8 cellular contexts compared by ENCODE assay signal in genomic region chr6:26056583-26057350, GRCh38. TPM values are rescaled to one million over a fixed set of nuclear protein-coding genes. Genes with fewer than 3 reads are reported as not detected.
DNase-seq lines count a peak whose midpoint lies in the region; TF ChIP-seq lines count a peak whose summit lies in the region.

No MANE protein-coding gene starts in this region.

- peak overlapping the region; percentile 91 for H3K4me3 Mint-ChIP-seq in activated T-helper 1 cell treated with anti-CD3 and anti-CD28 coated beads, Interleukin-12 subunit alpha, Interleukin-12 subunit beta, Interleukin-2, Interleukin-4 antibody, amounts not matched to agents 30 ng/mL and 10 ng/mL and 1 ng/mL, durations not matched to agents 14 hours and 24 hours and 36 hours
- H3K4me3 Mint-ChIP-seq in glutamatergic neuron (ENCODE audit: unreplicated experiment), result peak overlapping the region; percentile 97

- H3K23ac ChIP-seq in trophoblast cell (ENCODE audit: low read length), result no peak overlapping the region

- peak overlapping the region; percentile 76 for H2BK12ac ChIP-seq in trophoblast cell (ENCODE audit: low read length)

- H4K12ac ChIP-seq in trophoblast cell (ENCODE audit: low read depth, low read length), result no peak overlapping the region

- H4K91ac ChIP-seq in trophoblast cell (ENCODE audit: low read depth, low read length), result peak overlapping the region; percentile 65

- no peaks in the 10 kb centered on the region for H3K9me3 Mint-ChIP-seq in activated T-helper 1 cell treated with anti-CD3 and anti-CD28 coated beads, Interleukin-12 subunit alpha, Interleukin-12 subunit beta, Interleukin-2, Interleukin-4 antibody, amounts not matched to agents 30 ng/mL and 10 ng/mL and 1 ng/mL, durations not matched to agents 14 hours and 24 hours and 36 hours
- H3K9me3 Mint-ChIP-seq in glutamatergic neuron (ENCODE audit: unreplicated experiment), result no peaks in the 10 kb centered on the region

- H3K79me2 ChIP-seq in trophoblast cell (ENCODE audit: control insufficient read depth, insufficient read depth, low read length, poor library complexity), result peaks cover 6% of the 10 kb centered on the region

- H3K9ac ChIP-seq in trophoblast cell (ENCODE audit: low read length), result peak overlapping the region; percentile 67

- H3K14ac ChIP-seq in trophoblast cell (ENCODE audit: low read length), result no peak overlapping the region

- no peak overlapping the region for H2AK5ac ChIP-seq in trophoblast cell (ENCODE audit: low read length)

- peaks cover 47% of the 10 kb centered on the region for H3K4me1 Mint-ChIP-seq in activated T-helper 1 cell treated with anti-CD3 and anti-CD28 coated beads, Interleukin-12 subunit alpha, Interleukin-12 subunit beta, Interleukin-2, Interleukin-4 antibody, amounts not matched to agents 30 ng/mL and 10 ng/mL and 1 ng/mL, durations not matched to agents 14 hours and 24 hours and 36 hours (ENCODE audit: low read depth)
- peaks cover 7% of the 10 kb centered on the region for H3K4me1 Mint-ChIP-seq in glutamatergic neuron (ENCODE audit: low read depth, unreplicated experiment)

- H4K8ac ChIP-seq in trophoblast cell (ENCODE audit: low read depth, low read length), result peak overlapping the region; percentile 82

- no peak overlapping the region for H2AFZ ChIP-seq in trophoblast cell (ENCODE audit: insufficient read depth, low read length, poor library complexity)

- peaks cover 3% of the 10 kb centered on the region for H3K27me3 Mint-ChIP-seq in activated T-helper 1 cell treated with anti-CD3 and anti-CD28 coated beads, Interleukin-12 subunit alpha, Interleukin-12 subunit beta, Interleukin-2, Interleukin-4 antibody, amounts not matched to agents 30 ng/mL and 10 ng/mL and 1 ng/mL, durations not matched to agents 14 hours and 24 hours and 36 hours (ENCODE audit: insufficient read depth)
- H3K27me3 Mint-ChIP-seq in glutamatergic neuron (ENCODE audit: unreplicated experiment), result peaks cover 2% of the 10 kb centered on the region

- WGBS in trophoblast cell (ENCODE audit: extremely low coverage, insufficient coverage, insufficient read length), result no CpG with 5 or more reads among the region's 14 CpGs

- no peaks in the 10 kb centered on the region for H3K36me3 Mint-ChIP-seq in activated T-helper 1 cell treated with anti-CD3 and anti-CD28 coated beads, Interleukin-12 subunit alpha, Interleukin-12 subunit beta, Interleukin-2, Interleukin-4 antibody, amounts not matched to agents 30 ng/mL and 10 ng/mL and 1 ng/mL, durations not matched to agents 14 hours and 24 hours and 36 hours (ENCODE audit: low read depth)
- H3K36me3 Mint-ChIP-seq in glutamatergic neuron (ENCODE audit: unreplicated experiment), result no peaks in the 10 kb centered on the region

- DNase-seq in activated CD8-positive, alpha-beta memory T cell treated with anti-CD3 and anti-CD28 coated beads for 24 hours, result peak; percentile 80
- no peak for DNase-seq in activated CD8-positive, alpha-beta memory T cell treated with anti-CD3 and anti-CD28 coated beads, Interleukin-2, amount 50 U/mL, for 4 hours
- peak; percentile 50 for DNase-seq in MV-4-11 (lab: John Stamatoyannopoulos, UW)
- DNase-seq in activated T-helper 1 cell treated with anti-CD3 and anti-CD28 coated beads, Interleukin-12 subunit alpha, Interleukin-12 subunit beta, Interleukin-2, Interleukin-4 antibody, amounts not matched to agents 30 ng/mL and 10 ng/mL and 1 ng/mL, durations not matched to agents 14 hours and 24 hours and 36 hours (ENCODE audit: low spot score), result no peak
- DNase-seq in glutamatergic neuron, result no peak
- DNase-seq in trophoblast cell, result peak in 1 of 2 donors; percentile 14
- no peak for DNase-seq in NCI-H1048 (lab: John Stamatoyannopoulos, UW)
- no peak for DNase-seq in GM19240 (ENCODE audit: insufficient read length, low spot score)

- H3K27ac ChIP-seq in trophoblast cell (ENCODE audit: low read depth, low read length), result peak overlapping the region; percentile 73

- H2BK5ac ChIP-seq in trophoblast cell (ENCODE audit: low read depth, low read length, poor library complexity), result peak overlapping the region; percentile 73

- no peak overlapping the region for H3K4me3 ChIP-seq in trophoblast cell (ENCODE audit: low read depth, low read length)

- peak overlapping the region; percentile 88 for H2BK120ac ChIP-seq in trophoblast cell (ENCODE audit: insufficient read depth, low read length, poor library complexity)

- H3K4me1 ChIP-seq in trophoblast cell (ENCODE audit: control insufficient read depth in 1 of 2, insufficient read depth in 2 of 2, low read length in 2 of 2), result peaks cover 0 to 2% of the 10 kb centered on the region in 2 experiments

- H3K27me3 ChIP-seq in trophoblast cell (ENCODE audit: insufficient read depth, low read length), result no peaks in the 10 kb centered on the region

- H3K9me3 ChIP-seq in trophoblast cell (ENCODE audit: insufficient read depth, low read depth, low read length), result no peaks in the 10 kb centered on the region

- H3K4ac ChIP-seq in trophoblast cell (ENCODE audit: low read depth, low read length), result no peak overlapping the region

- TF ChIP-seq CTCF in glutamatergic neuron (IDR thresholded peaks at IDR 0.05; ENCODE audit: partially characterized antibody, unreplicated experiment), result no peak

- peak overlapping the region; percentile 66 for H3K18ac ChIP-seq in trophoblast cell (ENCODE audit: low read length)

- H3K27ac Mint-ChIP-seq in activated T-helper 1 cell treated with anti-CD3 and anti-CD28 coated beads, Interleukin-12 subunit alpha, Interleukin-12 subunit beta, Interleukin-2, Interleukin-4 antibody, amounts not matched to agents 30 ng/mL and 10 ng/mL and 1 ng/mL, durations not matched to agents 14 hours and 24 hours and 36 hours, result peak overlapping the region; percentile 99
- H3K27ac Mint-ChIP-seq in glutamatergic neuron (ENCODE audit: unreplicated experiment), result peak overlapping the region; percentile 66

- H3K36me3 ChIP-seq in trophoblast cell (ENCODE audit: control insufficient read depth in 1 of 2, insufficient read depth in 2 of 2, low read length in 2 of 2), result no peaks in the 10 kb centered on the region

- intact Hi-C loops in activated T-helper 1 cell treated with anti-CD3 and anti-CD28 coated beads, Interleukin-12 subunit alpha, Interleukin-12 subunit beta, Interleukin-2, Interleukin-4 antibody, amounts not matched to agents 30 ng/mL and 10 ng/mL and 1 ng/mL, durations not matched to agents 14 hours and 24 hours and 36 hours (cut with micrococcal nuclease), result loop anchor here (1.0 to 10.0 kb wide), 10 partner anchors 8 to 478 kb away; partner anchors contain the start of gene HMGN4

- H3K79me1 ChIP-seq in trophoblast cell (ENCODE audit: low read length), result peaks cover 14% of the 10 kb centered on the region

- peak overlapping the region; percentile 88 for H3K4me2 ChIP-seq in trophoblast cell (ENCODE audit: low read length)

RNA-seq across cellular contexts. Expression of gene HFE, which starts 30.5 kb away (rescaled TPM):
- 0.13 and 0.37 TPM in 2 replicates for total RNA-seq in activated T-helper 1 cell treated with anti-CD3 and anti-CD28 coated beads, Interleukin-12 subunit alpha, Interleukin-12 subunit beta, Interleukin-2, Interleukin-4 antibody, amounts not matched to agents 30 ng/mL and 10 ng/mL and 1 ng/mL, durations not matched to agents 14 hours and 24 hours and 36 hours
- total RNA-seq in glutamatergic neuron (ENCODE audit: unreplicated experiment), result not detected
- polyA plus RNA-seq in trophoblast cell (2013), result 1.7 and 1.8 TPM in 2 replicates

Comparison
In these comparisons a context has a peak if more than half of its experiments do, and no peak if none do; other contexts are left out.
1. DNase-seq: peak in activated CD8-positive, alpha-beta memory T cell treated with anti-CD3 and anti-CD28 coated beads for 24 hours (single experiment) and MV-4-11 (single experiment); none in activated CD8-positive, alpha-beta memory T cell treated with anti-CD3 and anti-CD28 coated beads, Interleukin-2, amount 50 U/mL, for 4 hours (single experiment), activated T-helper 1 cell treated with anti-CD3 and anti-CD28 coated beads, Interleukin-12 subunit alpha, Interleukin-12 subunit beta, Interleukin-2, Interleukin-4 antibody, amounts not matched to agents 30 ng/mL and 10 ng/mL and 1 ng/mL, durations not matched to agents 14 hours and 24 hours and 36 hours (single experiment), glutamatergic neuron (single experiment), NCI-H1048 (single experiment) and GM19240 (single experiment).